18 cellular contexts compared by ENCODE assay signal in the genomic region with DNA sequence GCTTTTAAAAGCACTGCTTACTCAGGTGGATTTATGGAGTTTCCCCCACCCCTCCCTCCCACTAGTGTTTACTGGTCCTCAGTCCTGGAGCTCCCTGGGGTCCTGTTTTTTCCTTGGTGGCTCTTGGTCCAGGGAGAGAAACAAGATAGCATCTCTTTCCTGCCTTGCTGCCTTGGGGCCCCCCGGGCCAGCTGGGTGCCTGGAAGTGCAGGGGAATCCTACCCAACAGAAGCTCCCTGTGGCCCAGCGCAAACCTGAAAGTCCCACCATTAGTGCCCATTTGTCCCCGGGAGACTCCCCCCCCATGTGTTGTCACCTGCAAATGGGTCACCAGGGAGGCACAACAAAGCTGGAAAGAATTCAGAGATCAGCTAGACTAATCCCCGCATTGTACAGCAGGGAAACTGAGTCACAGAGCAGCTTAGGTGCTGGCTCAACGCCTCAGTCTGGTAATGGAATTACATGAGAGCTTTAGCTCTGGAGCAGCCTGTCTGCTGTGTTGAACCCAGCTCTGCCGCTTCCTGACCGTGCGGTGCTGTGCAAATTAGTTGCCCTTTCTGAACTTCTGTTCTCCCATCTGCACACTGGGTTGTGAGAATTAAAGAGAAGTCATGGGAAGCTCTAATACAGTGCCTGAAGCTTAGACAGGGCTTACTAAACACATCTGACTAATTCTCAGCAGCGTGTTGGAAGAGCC.
"Had no signal": no experiment of that assay in that cellular context is flagged by ENCODE, and none has a peak within 500 bp of the region (broad histone marks: within the 10 kb centered on the region; RNA-seq: fewer than 3 reads in every experiment).

No MANE protein-coding gene starts in this region.

- H3K36me3 Mint-ChIP-seq: naive B cell; stimulated activated memory B cell treated with anti-CD40 and anti-IgM and Interleukin-4, amounts not matched to agents 10 μg/mL and 1 μg/mL and 100 μg/mL, for 72 hours had no signal

- H3K27me3 ChIP-seq: gastroesophageal sphincter, left lung, right atrium auricular region, tibial artery, upper lobe of left lung had no signal

- H3K4me3 Mint-ChIP-seq: nephron; stimulated activated memory B cell treated with anti-CD40 and anti-IgM and Interleukin-4, amounts not matched to agents 10 μg/mL and 1 μg/mL and 100 μg/mL, for 72 hours; stimulated activated naive CD8-positive, alpha-beta T cell treated with anti-CD3 and anti-CD28 coated beads, Interleukin-15, Interleukin-2, amounts not matched to agents 100 ng/mL and 50 ng/mL, for 24 hours had no signal

- H3K4me3 ChIP-seq: gastroesophageal sphincter, left lung, right atrium auricular region, tibial artery, upper lobe of left lung had no signal

- H3K27ac Mint-ChIP-seq: naive B cell; nephron; stimulated activated memory B cell treated with anti-CD40 and anti-IgM and Interleukin-4, amounts not matched to agents 10 μg/mL and 1 μg/mL and 100 μg/mL, for 72 hours; stimulated activated naive CD8-positive, alpha-beta T cell treated with anti-CD3 and anti-CD28 coated beads, Interleukin-15, Interleukin-2, amounts not matched to agents 100 ng/mL and 50 ng/mL, for 24 hours had no signal

- H3K9me3 Mint-ChIP-seq: naive B cell; nephron; stimulated activated memory B cell treated with anti-CD40 and anti-IgM and Interleukin-4, amounts not matched to agents 10 μg/mL and 1 μg/mL and 100 μg/mL, for 72 hours; stimulated activated naive CD8-positive, alpha-beta T cell treated with anti-CD3 and anti-CD28 coated beads, Interleukin-15, Interleukin-2, amounts not matched to agents 100 ng/mL and 50 ng/mL, for 24 hours had no signal

- DNase-seq: central memory CD4-positive, alpha-beta T cell; effector memory CD4-positive, alpha-beta T cell; glutamatergic neuron; left lung; naive B cell; small intestine; stimulated activated CD4-positive, alpha-beta T cell treated with anti-CD3 and anti-CD28 coated beads, Interleukin-15, amount 100 ng/mL, for 24 hours; stimulated activated CD4-positive, alpha-beta T cell treated with anti-CD3 and anti-CD28 coated beads, Interleukin-1b, Interleukin-23, amount 100 ng/mL, for 48 hours; stimulated activated CD4-positive, alpha-beta T cell treated with anti-CD3 and anti-CD28 coated beads, Interleukin-4, amount 100 ng/mL, for 24 hours; tibial artery; upper lobe of left lung had no signal

- H3K27ac ChIP-seq: left lung, neutrophil, upper lobe of left lung had no signal

- H3K9me3 ChIP-seq: gastroesophageal sphincter, left lung, neutrophil, right atrium auricular region, tibial artery, upper lobe of left lung had no signal

- H3K36me3 ChIP-seq: gastroesophageal sphincter, left lung, neutrophil, right atrium auricular region, tibial artery, upper lobe of left lung had no signal

- ATAC-seq: gastroesophageal sphincter; left lung; stimulated activated memory B cell treated with anti-CD40 and anti-IgM and Interleukin-4, amounts not matched to agents 10 μg/mL and 1 μg/mL and 100 μg/mL, for 72 hours had no signal

- FAIRE-seq: endometrium, small intestine had no signal
